ENCODE assay signal across 1 cellular context in genomic region chr6:47134476-47135189, GRCh38.
TF ChIP-seq lines count a peak whose summit lies in the region.

No MANE protein-coding gene starts in this region.

TF ChIP-seq in K562, 482 proteins besides CTCF, POLR2A, EP300 and RAD21 (continued from another document and continues in another):
- TF ChIP-seq, protein P1, sequence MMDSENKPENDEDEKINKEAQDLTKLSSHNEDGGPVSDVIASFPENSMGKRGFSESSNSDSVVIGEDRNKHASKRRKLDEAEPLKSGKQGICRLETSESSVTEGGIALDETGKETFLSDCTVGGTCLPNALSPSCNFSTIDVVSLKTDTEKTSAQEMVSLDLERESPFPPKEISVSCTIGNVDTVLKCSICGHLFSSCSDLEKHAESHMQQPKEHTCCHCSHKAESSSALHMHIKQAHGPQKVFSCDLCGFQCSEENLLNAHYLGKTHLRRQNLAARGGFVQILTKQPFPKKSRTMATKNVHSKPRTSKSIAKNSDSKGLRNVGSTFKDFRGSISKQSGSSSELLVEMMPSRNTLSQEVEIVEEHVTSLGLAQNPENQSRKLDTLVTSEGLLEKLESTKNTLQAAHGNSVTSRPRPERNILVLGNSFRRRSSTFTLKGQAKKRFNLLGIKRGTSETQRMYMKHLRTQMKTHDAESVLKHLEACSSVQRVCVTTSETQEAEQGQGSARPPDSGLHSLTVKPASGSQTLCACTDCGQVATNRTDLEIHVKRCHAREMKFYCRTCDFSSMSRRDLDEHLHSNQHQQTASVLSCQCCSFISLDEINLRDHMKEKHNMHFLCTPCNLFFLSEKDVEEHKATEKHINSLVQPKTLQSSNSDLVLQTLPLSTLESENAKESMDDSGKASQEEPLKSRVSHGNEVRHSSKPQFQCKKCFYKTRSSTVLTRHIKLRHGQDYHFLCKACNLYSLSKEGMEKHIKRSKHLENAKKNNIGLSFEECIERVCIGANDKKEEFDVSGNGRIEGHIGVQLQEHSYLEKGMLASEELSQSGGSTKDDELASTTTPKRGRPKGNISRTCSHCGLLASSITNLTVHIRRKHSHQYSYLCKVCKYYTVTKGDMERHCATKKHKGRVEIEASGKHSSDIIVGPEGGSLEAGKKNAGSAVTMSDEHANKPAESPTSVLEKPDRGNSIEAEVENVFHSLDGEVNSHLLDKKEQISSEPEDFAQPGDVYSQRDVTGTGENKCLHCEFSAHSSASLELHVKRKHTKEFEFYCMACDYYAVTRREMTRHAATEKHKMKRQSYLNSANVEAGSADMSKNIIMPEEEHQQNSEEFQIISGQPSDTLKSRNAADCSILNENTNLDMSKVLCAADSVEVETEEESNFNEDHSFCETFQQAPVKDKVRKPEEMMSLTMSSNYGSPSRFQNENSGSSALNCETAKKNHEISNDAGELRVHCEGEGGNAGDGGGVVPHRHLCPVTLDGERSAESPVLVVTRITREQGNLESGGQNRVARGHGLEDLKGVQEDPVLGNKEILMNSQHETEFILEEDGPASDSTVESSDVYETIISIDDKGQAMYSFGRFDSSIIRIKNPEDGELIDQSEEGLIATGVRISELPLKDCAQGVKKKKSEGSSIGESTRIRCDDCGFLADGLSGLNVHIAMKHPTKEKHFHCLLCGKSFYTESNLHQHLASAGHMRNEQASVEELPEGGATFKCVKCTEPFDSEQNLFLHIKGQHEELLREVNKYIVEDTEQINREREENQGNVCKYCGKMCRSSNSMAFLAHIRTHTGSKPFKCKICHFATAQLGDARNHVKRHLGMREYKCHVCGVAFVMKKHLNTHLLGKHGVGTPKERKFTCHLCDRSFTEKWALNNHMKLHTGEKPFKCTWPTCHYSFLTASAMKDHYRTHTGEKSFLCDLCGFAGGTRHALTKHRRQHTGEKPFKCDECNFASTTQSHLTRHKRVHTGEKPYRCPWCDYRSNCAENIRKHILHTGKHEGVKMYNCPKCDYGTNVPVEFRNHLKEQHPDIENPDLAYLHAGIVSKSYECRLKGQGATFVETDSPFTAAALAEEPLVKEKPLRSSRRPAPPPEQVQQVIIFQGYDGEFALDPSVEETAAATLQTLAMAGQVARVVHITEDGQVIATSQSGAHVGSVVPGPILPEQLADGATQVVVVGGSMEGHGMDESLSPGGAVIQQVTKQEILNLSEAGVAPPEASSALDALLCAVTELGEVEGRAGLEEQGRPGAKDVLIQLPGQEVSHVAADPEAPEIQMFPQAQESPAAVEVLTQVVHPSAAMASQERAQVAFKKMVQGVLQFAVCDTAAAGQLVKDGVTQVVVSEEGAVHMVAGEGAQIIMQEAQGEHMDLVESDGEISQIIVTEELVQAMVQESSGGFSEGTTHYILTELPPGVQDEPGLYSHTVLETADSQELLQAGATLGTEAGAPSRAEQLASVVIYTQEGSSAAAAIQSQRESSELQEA (IDR thresholded peaks at IDR 0.05; ENCODE audit: low read depth): no peak
- TF ChIP-seq FOXJ2 (tag; IDR thresholded peaks at IDR 0.05): peak; percentile 51; the same call in 1 of the 2 replicates
- peak; percentile 70 for TF ChIP-seq TAF9B (IDR thresholded peaks at IDR 0.05; ENCODE audit: partially characterized antibody)
- TF ChIP-seq RCOR1 (IDR thresholded peaks at IDR 0.05; ENCODE audit: borderline replicate concordance in 1 of 2, low read depth in 2 of 2, low read length in 2 of 2): peak in 1 of 2 experiments; percentile 92; a peak in 2 of 4 replicates
- no peak for TF ChIP-seq ZNF239 (CRISPR knock-in tag; IDR thresholded peaks at IDR 0.05)
- TF ChIP-seq EHMT2 (IDR thresholded peaks at IDR 0.05): peak; percentile 64
- TF ChIP-seq HDAC3 (IDR thresholded peaks at IDR 0.05; ENCODE audit: borderline replicate concordance, partially characterized antibody): peak; percentile 90
- peak; percentile 59; the same call in 1 of the 2 replicates for TF ChIP-seq ZNF24 (IDR thresholded peaks at IDR 0.05)
- peak; percentile 67; the same call in 1 of the 2 replicates for TF ChIP-seq NCOA6 (IDR thresholded peaks at IDR 0.05)
- TF ChIP-seq, protein P2, sequence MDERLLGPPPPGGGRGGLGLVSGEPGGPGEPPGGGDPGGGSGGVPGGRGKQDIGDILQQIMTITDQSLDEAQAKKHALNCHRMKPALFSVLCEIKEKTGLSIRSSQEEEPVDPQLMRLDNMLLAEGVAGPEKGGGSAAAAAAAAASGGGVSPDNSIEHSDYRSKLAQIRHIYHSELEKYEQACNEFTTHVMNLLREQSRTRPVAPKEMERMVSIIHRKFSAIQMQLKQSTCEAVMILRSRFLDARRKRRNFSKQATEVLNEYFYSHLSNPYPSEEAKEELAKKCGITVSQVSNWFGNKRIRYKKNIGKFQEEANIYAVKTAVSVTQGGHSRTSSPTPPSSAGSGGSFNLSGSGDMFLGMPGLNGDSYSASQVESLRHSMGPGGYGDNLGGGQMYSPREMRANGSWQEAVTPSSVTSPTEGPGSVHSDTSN (CRISPR knock-in tag; IDR thresholded peaks at IDR 0.05; ENCODE audit: low read depth): no peak
- TF ChIP-seq, protein P2 (tag; conservative IDR thresholded peaks at IDR 0.05; ENCODE audit: low read depth): peak; percentile 97
- TF ChIP-seq POLR2H (tag; IDR thresholded peaks at IDR 0.05; ENCODE audit: low read depth): no peak
- TF ChIP-seq TEAD4 (IDR thresholded peaks at IDR 0.05; ENCODE audit: low read length): peak; percentile 88
- TF ChIP-seq TEAD4 (CRISPR knock-in tag; IDR thresholded peaks at IDR 0.05; ENCODE audit: borderline replicate concordance): no peak
- peak in 1 of 2 experiments; percentile 89; a peak in 2 of 4 replicates for TF ChIP-seq ZNF318 (IDR thresholded peaks at IDR 0.05; ENCODE audit: borderline replicate concordance in 1 of 2, low read depth in 1 of 2)
- peak; percentile 86 for TF ChIP-seq NEUROD1 (IDR thresholded peaks at IDR 0.05; ENCODE audit: borderline replicate concordance, low read depth, low read length, partially characterized antibody)
- peak; percentile 82 for TF ChIP-seq NFIC (IDR thresholded peaks at IDR 0.05)
- TF ChIP-seq FOSL1 (tag; conservative IDR thresholded peaks at IDR 0.05): peak; percentile 98
- peak; percentile 88 for TF ChIP-seq PHF21A (IDR thresholded peaks at IDR 0.05; ENCODE audit: borderline replicate concordance, low read depth)
- no peak for TF ChIP-seq NKRF (IDR thresholded peaks at IDR 0.05; ENCODE audit: borderline replicate concordance)
- peak; percentile 96 for TF ChIP-seq HDAC2 (IDR thresholded peaks at IDR 0.05)
- TF ChIP-seq MAZ (CRISPR knock-in tag; conservative IDR thresholded peaks at IDR 0.05 in 1 of 2, IDR thresholded peaks at IDR 0.05 in 1 of 2): 0 out of 4 replicates have a peak, but pooled peaks of 1 of the 2 experiments have one; percentile 47
- peak in 1 of 2 experiments; percentile 94; a peak in 2 of 4 replicates for TF ChIP-seq HDAC1 (IDR thresholded peaks at IDR 0.05)
- peak; percentile 97 for TF ChIP-seq ARID3A (IDR thresholded peaks at IDR 0.05; ENCODE audit: borderline replicate concordance, low read depth, low read length)
- 0 out of 2 replicates have a peak, but pooled peaks have one; percentile 58 for TF ChIP-seq ZNF584 (CRISPR knock-in tag; IDR thresholded peaks at IDR 0.05; ENCODE audit: low read depth)
- peak; percentile 95 for TF ChIP-seq ETV5 (CRISPR knock-in tag; IDR thresholded peaks at IDR 0.05; ENCODE audit: low read depth)
- TF ChIP-seq, protein P3, sequence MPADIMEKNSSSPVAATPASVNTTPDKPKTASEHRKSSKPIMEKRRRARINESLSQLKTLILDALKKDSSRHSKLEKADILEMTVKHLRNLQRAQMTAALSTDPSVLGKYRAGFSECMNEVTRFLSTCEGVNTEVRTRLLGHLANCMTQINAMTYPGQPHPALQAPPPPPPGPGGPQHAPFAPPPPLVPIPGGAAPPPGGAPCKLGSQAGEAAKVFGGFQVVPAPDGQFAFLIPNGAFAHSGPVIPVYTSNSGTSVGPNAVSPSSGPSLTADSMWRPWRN (IDR thresholded peaks at IDR 0.05; ENCODE audit: low read depth): peak; percentile 76
